Comparison of ENCODE assay signal across 10 cellular contexts in the genomic region with DNA sequence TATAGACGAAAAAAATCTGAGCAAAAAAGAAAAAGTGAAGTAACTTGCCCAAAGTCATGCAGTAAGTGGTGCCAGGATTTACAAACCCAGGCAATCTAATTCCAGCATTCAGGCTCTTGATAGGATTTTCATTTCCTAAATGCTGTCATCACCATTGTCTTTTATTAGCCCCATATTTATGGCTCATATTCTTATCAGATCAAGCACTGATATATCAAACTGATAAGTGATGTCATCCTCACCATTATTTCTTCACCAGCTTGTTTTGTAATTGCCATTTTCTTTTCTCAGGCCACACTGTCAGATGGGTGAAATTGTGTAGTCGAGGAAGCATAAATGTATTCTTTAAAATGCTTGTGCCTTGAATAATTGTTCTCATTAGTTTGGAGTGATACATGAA. TPM values are rescaled to one million over a fixed set of nuclear protein-coding genes. Genes with fewer than 3 reads are reported as not detected.
A peak's percentile ranks its signal among the peaks of the same experiment; 100 is the strongest.
DNase-seq lines count a peak whose midpoint lies in the region; ATAC-seq and TF ChIP-seq lines count a peak whose summit lies in the region.
"Had no signal": no experiment of that assay in that cellular context is flagged by ENCODE, and none has a peak within 500 bp of the region (broad histone marks: within the 10 kb centered on the region; RNA-seq: fewer than 3 reads in every experiment).

No MANE protein-coding gene starts in this region.

- no peak overlapping the region for H3K27ac Mint-ChIP-seq in CD8-positive, alpha-beta T cell
- peak overlapping the region; percentile 88 for H3K27ac Mint-ChIP-seq in HFFc6
- peak overlapping the region; percentile 95 for H3K27ac Mint-ChIP-seq in activated T-helper 17 cell treated with anti-CD3 and anti-CD28 coated beads, Interleukin-2, amount 50 U/mL, for 72 hours

- no peak overlapping the region for H4K8ac ChIP-seq in mesenchymal stem cell (ENCODE audit: low read length)

- peaks cover 17% of the 10 kb centered on the region for H3K4me1 ChIP-seq in CD8-positive, alpha-beta T cell (ENCODE audit: insufficient read depth, low read length)
- H3K4me1 ChIP-seq in mesenchymal stem cell (ENCODE audit: control insufficient read depth, insufficient read depth, low read depth, low read length) (peaks cover 2% of the 10 kb centered on the region), heart left ventricle (peaks cover 0 to 19% (median 11%) of the 10 kb centered on the region in 12 donors)

- no peak for TF ChIP-seq CTCF in CD8-positive, alpha-beta T cell (IDR thresholded peaks at IDR 0.05)
- TF ChIP-seq CTCF in HFFc6 (IDR thresholded peaks at IDR 0.05) (no peak), heart left ventricle (IDR thresholded peaks at IDR 0.05) (no peak)

- no peak overlapping the region for H3K4me3 ChIP-seq in CD8-positive, alpha-beta T cell (ENCODE audit: low read depth, low read length)
- H3K4me3 ChIP-seq in mesenchymal stem cell (ENCODE audit: insufficient read depth in 1 of 2, low read depth in 1 of 2, low read length in 2 of 2) (peak overlapping the region in 1 of 2 experiments; percentile 93), heart left ventricle (peak overlapping the region in 1 of 12 donors; percentile 70)

- H3K4me1 Mint-ChIP-seq in CD8-positive, alpha-beta T cell (ENCODE audit: low read depth) = peaks cover 29% of the 10 kb centered on the region
- peaks cover 25% of the 10 kb centered on the region for H3K4me1 Mint-ChIP-seq in HFFc6 (ENCODE audit: low read depth)
- peaks cover 9% of the 10 kb centered on the region for H3K4me1 Mint-ChIP-seq in activated T-helper 17 cell treated with anti-CD3 and anti-CD28 coated beads, Interleukin-2, amount 50 U/mL, for 72 hours

- no peaks in the 10 kb centered on the region for H3K9me3 Mint-ChIP-seq in CD8-positive, alpha-beta T cell
- H3K9me3 Mint-ChIP-seq in HFFc6 = no peaks in the 10 kb centered on the region
- no peaks in the 10 kb centered on the region for H3K9me3 Mint-ChIP-seq in activated T-helper 17 cell treated with anti-CD3 and anti-CD28 coated beads, Interleukin-2, amount 50 U/mL, for 72 hours

- H2AFZ ChIP-seq in mesenchymal stem cell (ENCODE audit: low read depth, low read length) = no peak overlapping the region

- H3K27me3 Mint-ChIP-seq in CD8-positive, alpha-beta T cell (ENCODE audit: low read depth) = no peaks in the 10 kb centered on the region
- H3K27me3 Mint-ChIP-seq in HFFc6 (ENCODE audit: insufficient read depth) = peaks cover 3% of the 10 kb centered on the region
- no peaks in the 10 kb centered on the region for H3K27me3 Mint-ChIP-seq in activated T-helper 17 cell treated with anti-CD3 and anti-CD28 coated beads, Interleukin-2, amount 50 U/mL, for 72 hours

- intact Hi-C loops in CD8-positive, alpha-beta T cell (cut with DNase I, micrococcal nuclease) = loop anchor here (2.0 to 10.0 kb wide), 2 partner anchors 35 to 411 kb away; a partner anchor contains a TSS
- intact Hi-C loops in heart left ventricle (cut with DNase I) = loop anchor here in 8 of 10 donors (2.0 to 10.0 kb wide), 7 partner anchors 35 to 179 kb away; a partner anchor contains a TSS
- intact Hi-C loops in head of caudate nucleus (cut with DNase I) = no loop called here

- no peaks in the 10 kb centered on the region for H3K9me3 ChIP-seq in CD8-positive, alpha-beta T cell (ENCODE audit: low read length)
- H3K9me3 ChIP-seq in mesenchymal stem cell (ENCODE audit: control insufficient read depth, low read length) (no peaks in the 10 kb centered on the region), heart left ventricle (no peaks in the 10 kb centered on the region)

- H3K14ac ChIP-seq in mesenchymal stem cell (ENCODE audit: low read length in 2 of 2) = no peak overlapping the region

- no peak overlapping the region for H3K27ac ChIP-seq in CD8-positive, alpha-beta T cell (ENCODE audit: low read depth, low read length)
- H3K27ac ChIP-seq in mesenchymal stem cell (ENCODE audit: low read length, poor library complexity, severe bottlenecking) = no peak overlapping the region
- H3K27ac ChIP-seq in heart left ventricle = no peak overlapping the region

- H3K23ac ChIP-seq in mesenchymal stem cell (ENCODE audit: low read length in 2 of 2) = no peak overlapping the region

- no peaks in the 10 kb centered on the region for H3K36me3 ChIP-seq in CD8-positive, alpha-beta T cell (ENCODE audit: insufficient read depth, low read length)
- H3K36me3 ChIP-seq in mesenchymal stem cell (ENCODE audit: control insufficient read depth in 1 of 2, insufficient read depth in 2 of 2, low read depth in 1 of 2, low read length in 2 of 2) = peaks cover 0 to 3% of the 10 kb centered on the region in 2 experiments
- peaks cover 0 to 24% (median 12%) of the 10 kb centered on the region in 9 donors for H3K36me3 ChIP-seq in heart left ventricle

- H2BK120ac ChIP-seq in mesenchymal stem cell (ENCODE audit: low read depth, low read length) = no peak overlapping the region

- H2AK5ac ChIP-seq in mesenchymal stem cell (ENCODE audit: low read length, severe bottlenecking) = no peak overlapping the region

- no peak overlapping the region for H3K18ac ChIP-seq in mesenchymal stem cell (ENCODE audit: low read depth in 1 of 2, low read length in 2 of 2)

- H2BK5ac ChIP-seq in mesenchymal stem cell (ENCODE audit: low read depth, low read length, poor library complexity, severe bottlenecking) = no peak overlapping the region

- H2BK12ac ChIP-seq in mesenchymal stem cell (ENCODE audit: low read length in 2 of 2) = no peak overlapping the region

- CTCF ChIA-PET in CD8-positive, alpha-beta T cell (lab: Charles Lee) = no interaction called here

- no peak for ATAC-seq in CD8-positive, alpha-beta T cell
- ATAC-seq in activated T-helper 17 cell treated with anti-CD3 and anti-CD28 coated beads, Interleukin-2, amount 50 U/mL, for 72 hours (replicated peaks) = no peak
- ATAC-seq in GM21390 (IDR thresholded peaks at IDR 0.05; ENCODE audit: unreplicated experiment) (no peak), heart left ventricle (no peak), GM21447 (IDR thresholded peaks at IDR 0.05; ENCODE audit: unreplicated experiment) (no peak)

- no peaks in the 10 kb centered on the region for H3K79me1 ChIP-seq in mesenchymal stem cell (replicated peaks; ENCODE audit: low read length, poor library complexity, severe bottlenecking)

- peaks cover 21% of the 10 kb centered on the region for H3K36me3 Mint-ChIP-seq in CD8-positive, alpha-beta T cell
- no peaks in the 10 kb centered on the region; the same call in 1 of the 2 replicates for H3K36me3 Mint-ChIP-seq in HFFc6 (ENCODE audit: low read depth)
- peaks cover 48% of the 10 kb centered on the region for H3K36me3 Mint-ChIP-seq in activated T-helper 17 cell treated with anti-CD3 and anti-CD28 coated beads, Interleukin-2, amount 50 U/mL, for 72 hours (ENCODE audit: low read depth)

- H3K9ac ChIP-seq in mesenchymal stem cell (ENCODE audit: low read length) = peak overlapping the region; percentile 88

- H2BK15ac ChIP-seq in mesenchymal stem cell (ENCODE audit: low read depth, poor library complexity, severe bottlenecking) = no peak overlapping the region

- DNase-seq in CD8-positive, alpha-beta T cell = no peak
- no peak for DNase-seq in HFFc6
- DNase-seq in mesenchymal stem cell = no peak
- DNase-seq in heart left ventricle = no peak
- DNase-seq in head of caudate nucleus = no peak
- DNase-seq: DMS79 treated with DMSO at 0.1 percent for 48 hours; stimulated activated CD4-positive, alpha-beta T cell treated with anti-CD3 and anti-CD28 coated beads, Interleukin-12 subunit alpha, Interleukin-12 subunit beta, amount 100 ng/mL, for 4 hours had no signal

- no peak for TF ChIP-seq POLR2A in heart left ventricle (IDR thresholded peaks at IDR 0.05)

- no peak overlapping the region for H3K4me2 ChIP-seq in mesenchymal stem cell (ENCODE audit: low read length, poor library complexity, severe bottlenecking)

- H3K27me3 ChIP-seq in CD8-positive, alpha-beta T cell (ENCODE audit: insufficient read depth, low read length) = no peaks in the 10 kb centered on the region
- H3K27me3 ChIP-seq in mesenchymal stem cell (ENCODE audit: control insufficient read depth in 1 of 2, insufficient read depth in 1 of 2, low read length in 2 of 2) (no peaks in the 10 kb centered on the region), heart left ventricle (no peaks in the 10 kb centered on the region)

- H4K91ac ChIP-seq in mesenchymal stem cell (ENCODE audit: low read length) = no peak overlapping the region

- WGBS in mesenchymal stem cell = 97% methylated on average over 1 of the region's 2 CpGs
- 76 to 87% (median 83%) methylated on average over 2 of the region's 2 CpGs for WGBS in heart left ventricle, 4 donors

- H3K4me3 Mint-ChIP-seq in CD8-positive, alpha-beta T cell = peak overlapping the region; percentile 91
- H3K4me3 Mint-ChIP-seq in HFFc6 = peak overlapping the region; percentile 94
- H3K4me3 Mint-ChIP-seq in activated T-helper 17 cell treated with anti-CD3 and anti-CD28 coated beads, Interleukin-2, amount 50 U/mL, for 72 hours = peak overlapping the region; percentile 95

- POLR2A ChIA-PET in CD8-positive, alpha-beta T cell (lab: Charles Lee) = interaction anchor here (3.5 kb wide), 1 partner anchor 62 kb away, joined by 28 read pairs; no protein-coding TSS in a partner anchor

- H3K4ac ChIP-seq in mesenchymal stem cell (ENCODE audit: low read depth in 1 of 2, low read length in 2 of 2) = no peak overlapping the region

RNA-seq across cellular contexts. Expression of a gene that starts 1.3 kb away (rescaled TPM):
- 10 to 100 TPM in 1 of 2 experiments, 1 to 10 TPM in 1; 10.0 to 10.7 TPM for total RNA-seq in CD8-positive, alpha-beta T cell
- total RNA-seq in HFFc6 (2021; fragmentation: NEBNext Ultra II Directional; extraction: Animal tissue kit (Norgen Biotek cat#: 25700)) = 10 to 100 TPM; 20.8 to 27.4 (median 24.8) TPM
- total RNA-seq in activated T-helper 17 cell treated with anti-CD3 and anti-CD28 coated beads, Interleukin-2, amount 50 U/mL, for 72 hours = 100 to 1,000 TPM in 1 of 2 donors, 10 to 100 TPM in 1; 75.3 to 112 TPM
- polyA plus RNA-seq in mesenchymal stem cell (2013, experiment 1 of 2) = 14.0 TPM
- 12.5 TPM for polyA plus RNA-seq in mesenchymal stem cell (2013, experiment 2 of 2)
- total RNA-seq in heart left ventricle = 10 to 100 TPM; 17.1 to 48.9 (median 39.6) TPM
- polyA plus RNA-seq in heart left ventricle = 10 to 100 TPM; 20.8 to 41.1 TPM

RNA-seq across cellular contexts. Expression of a gene that starts 1.9 kb away (rescaled TPM):
- 1 to 10 TPM in 1 of 2 experiments, under 1 TPM in 1; 0.94 to 1.3 TPM for total RNA-seq in CD8-positive, alpha-beta T cell
- total RNA-seq in HFFc6 (2021; fragmentation: NEBNext Ultra II Directional; extraction: Animal tissue kit (Norgen Biotek cat#: 25700)) = under 1 TPM in 1 of 6 experiments, not detected in 5; 0.20 TPM
- under 1 TPM; 0.30 to 0.32 TPM for total RNA-seq in activated T-helper 17 cell treated with anti-CD3 and anti-CD28 coated beads, Interleukin-2, amount 50 U/mL, for 72 hours
- 0.08 TPM for polyA plus RNA-seq in mesenchymal stem cell (2013, experiment 1 of 2)
- 0.08 TPM for polyA plus RNA-seq in mesenchymal stem cell (2013, experiment 2 of 2)
- total RNA-seq in heart left ventricle = under 1 TPM in 6 of 9 donors, not detected in 3; 0.08 to 0.36 (median 0.12) TPM
- under 1 TPM; 0.04 to 0.08 TPM for polyA plus RNA-seq in heart left ventricle
